Comparison of ENCODE assay signal across 10 cellular contexts in the genomic region with DNA sequence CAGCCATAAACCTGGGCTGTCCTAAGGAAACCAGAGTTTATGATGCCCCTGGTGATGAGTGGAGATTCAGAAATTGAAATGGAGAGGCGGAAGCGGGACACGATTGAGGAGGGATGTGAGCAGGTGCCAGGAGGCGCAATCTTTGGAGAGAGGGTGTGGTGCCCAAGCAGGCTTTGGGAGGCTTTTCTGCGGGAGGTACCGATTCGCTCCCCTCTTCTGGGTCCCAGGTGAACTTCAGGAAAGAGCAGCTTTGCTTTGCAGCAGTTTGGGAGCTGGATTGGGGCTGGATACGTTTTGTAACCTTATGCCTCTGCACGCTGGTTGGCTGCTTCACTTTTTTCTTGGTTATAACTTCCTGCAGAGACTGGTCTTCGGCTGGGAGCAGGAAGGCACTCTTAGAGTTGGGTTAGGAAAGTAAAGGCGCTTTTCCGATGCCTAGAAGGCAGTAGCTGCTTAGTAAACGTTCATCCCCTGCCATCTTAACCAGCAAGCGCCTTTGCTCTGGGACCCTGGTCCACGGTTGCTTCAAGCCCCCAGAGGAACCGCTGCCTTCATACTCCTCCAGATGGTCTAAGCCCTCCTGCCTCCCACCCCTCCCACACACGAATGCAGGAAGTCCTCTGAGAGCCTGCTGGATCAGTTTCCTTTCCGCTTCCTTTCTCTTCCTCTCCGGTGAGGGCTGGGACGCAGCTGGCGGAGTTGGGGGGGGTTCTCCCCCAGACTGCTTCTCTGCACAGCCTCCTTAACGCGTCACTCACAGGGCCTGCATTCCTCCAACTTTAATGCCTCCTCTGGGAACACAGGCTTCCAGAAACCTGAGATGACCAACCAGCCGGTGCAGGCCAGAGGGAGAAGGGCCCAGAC. TPM values are rescaled to one million over a fixed set of nuclear protein-coding genes. Genes with fewer than 3 reads are reported as not detected.
DNase-seq lines count a peak whose midpoint lies in the region; ATAC-seq, FAIRE-seq and TF ChIP-seq lines count a peak whose summit lies in the region.
"Had no signal": no experiment of that assay in that cellular context is flagged by ENCODE, and none has a peak within 500 bp of the region (broad histone marks: within the 10 kb centered on the region; RNA-seq: fewer than 3 reads in every experiment).

No MANE protein-coding gene starts in this region.

- H3K9me3 ChIP-seq in endothelial cell of umbilical vein (replicated peaks; ENCODE audit: control insufficient read depth, insufficient read depth, low read length), result no peaks in the 10 kb centered on the region

- FAIRE-seq in endothelial cell of umbilical vein (lab: Jason Lieb, UNC), result peak; percentile 91

- peak overlapping the region; percentile 59 for H3K4me2 ChIP-seq in endothelial cell of umbilical vein (ENCODE audit: insufficient read depth, low read length)

- no peak overlapping the region for H3K9ac ChIP-seq in endothelial cell of umbilical vein (replicated peaks; ENCODE audit: extremely low read depth, insufficient read depth, low read length)

- dilution Hi-C loops in endothelial cell of umbilical vein (cut with MboI; ENCODE audit: extremely low pct_ligation_motif_present, low sequenced_read_pairs), result no loop called here

- no peaks in the 10 kb centered on the region for H3K9me1 ChIP-seq in endothelial cell of umbilical vein (replicated peaks; ENCODE audit: control insufficient read depth, extremely low read depth, insufficient read depth, low read length)

- DNase-seq in AML-193 (lab: John Stamatoyannopoulos, UW), result peak; percentile 16 to 40
- peak; percentile 79 for DNase-seq in MV-4-11 (lab: John Stamatoyannopoulos, UW)
- peak; percentile 68 for DNase-seq in endothelial cell of umbilical vein (ENCODE audit: low read depth, low spot score)
- DNase-seq in stimulated activated CD4-positive, alpha-beta T cell treated with anti-CD3 and anti-CD28 coated beads, Interleukin-4, amount 100 ng/mL, for 1 hour, result no peak
- no peak for DNase-seq in middle frontal gyrus (ENCODE audit: extremely low spot score, low spot score)
- DNase-seq in NCI-H2227 (lab: John Stamatoyannopoulos, UW; ENCODE audit: unreplicated experiment), result no peak
- DNase-seq: DMS79 treated with DMSO at 0.1 percent for 48 hours had no signal

- peak overlapping the region; percentile 96 to 99 (median 97) for H3K27ac Mint-ChIP-seq in nephron
- H3K27ac Mint-ChIP-seq: T-helper 1 cell treated with Interleukin-12 subunit alpha and Interleukin-12 subunit beta and Interleukin-4 antibody, amounts not matched to agents 30 μg/mL and 1 μg/mL, for 36 hours had no signal

- CTCF ChIA-PET in endothelial cell of umbilical vein (lab: Charles Lee), result interaction anchor here (1.2 kb wide), 1 partner anchor 14 kb away, joined by 3 read pairs; no protein-coding TSS in a partner anchor

- BruUV-seq in endothelial cell of umbilical vein (replicated peaks; lab: Mats Ljungman, UMichigan), result no TSS peak

- H3K4me1 Mint-ChIP-seq in nephron, result peaks cover 15% of the 10 kb centered on the region

- no peak for ATAC-seq in GM18511 (IDR thresholded peaks at IDR 0.05; ENCODE audit: unreplicated experiment)

- no peak overlapping the region for H3K4me3 ChIP-seq in endothelial cell of umbilical vein (replicated peaks in 1 of 3; ENCODE audit: insufficient read depth in 1 of 3, low read depth in 1 of 3, low read length in 3 of 3)

- peak; percentile 53 for TF ChIP-seq POLR2A in endothelial cell of umbilical vein (IDR thresholded peaks at IDR 0.05; ENCODE audit: low read depth, low read length)

- no peaks in the 10 kb centered on the region for H3K36me3 Mint-ChIP-seq in nephron (ENCODE audit: low read depth)

- H3K79me2 ChIP-seq in endothelial cell of umbilical vein (ENCODE audit: control insufficient read depth, insufficient read depth, low read length), result no peaks in the 10 kb centered on the region

- no peak overlapping the region for H3K27ac ChIP-seq in endothelial cell of umbilical vein (ENCODE audit: insufficient read depth, low read depth, low read length)

- peak overlapping the region; percentile 68 to 84 (median 79) for H3K4me3 Mint-ChIP-seq in nephron
- H3K4me3 Mint-ChIP-seq: T-helper 1 cell treated with Interleukin-12 subunit alpha and Interleukin-12 subunit beta and Interleukin-4 antibody, amounts not matched to agents 30 μg/mL and 1 μg/mL, for 36 hours had no signal

- H3K4me1 ChIP-seq in endothelial cell of umbilical vein (ENCODE audit: control insufficient read depth, extremely low read depth, insufficient read depth, low read length), result peaks cover 12% of the 10 kb centered on the region

- no peaks in the 10 kb centered on the region for H3K9me3 Mint-ChIP-seq in nephron
- H3K9me3 Mint-ChIP-seq: T-helper 1 cell treated with Interleukin-12 subunit alpha and Interleukin-12 subunit beta and Interleukin-4 antibody, amounts not matched to agents 30 μg/mL and 1 μg/mL, for 36 hours had no signal

- peak overlapping the region; percentile 89 for H2AFZ ChIP-seq in endothelial cell of umbilical vein (ENCODE audit: low read depth, low read length)

- intact Hi-C loops in endothelial cell of umbilical vein (cut with micrococcal nuclease), result no loop called here

- H3K27me3 ChIP-seq in endothelial cell of umbilical vein (ENCODE audit: control insufficient read depth in 2 of 2, insufficient read depth in 2 of 2, low read length in 2 of 2), result peaks cover 2% of the 10 kb centered on the region in 2 experiments

- POLR2A ChIA-PET in endothelial cell of umbilical vein (lab: Charles Lee), result no interaction called here

- H3K27me3 Mint-ChIP-seq in nephron (ENCODE audit: low read depth), result peaks cover 7% of the 10 kb centered on the region

- TF ChIP-seq CTCF in endothelial cell of umbilical vein (IDR thresholded peaks at IDR 0.05; ENCODE audit: extremely low read depth in 1 of 2, insufficient read depth in 1 of 2, low read depth in 1 of 2, low read length in 2 of 2), result no peak
- no peak for TF ChIP-seq CTCF in nephron (IDR thresholded peaks at IDR 0.05; ENCODE audit: unreplicated experiment in 3 of 3)

- H4K20me1 ChIP-seq in endothelial cell of umbilical vein (replicated peaks; ENCODE audit: control insufficient read depth, extremely low read depth, insufficient read depth, low read length), result no peaks in the 10 kb centered on the region

- H3K36me3 ChIP-seq in endothelial cell of umbilical vein (ENCODE audit: control insufficient read depth in 2 of 2, extremely low read depth in 1 of 2, insufficient read depth in 2 of 2, low read length in 2 of 2), result no peaks in the 10 kb centered on the region

TF ChIP-seq in endothelial cell of umbilical vein, 7 proteins besides CTCF, POLR2A, EP300 and RAD21:
- no peak for TF ChIP-seq MYC (IDR thresholded peaks at IDR 0.05; ENCODE audit: low read depth, low read length)
- no peak for TF ChIP-seq MAX (IDR thresholded peaks at IDR 0.05; ENCODE audit: insufficient read depth, insufficient read length)
- no peak for TF ChIP-seq GATA2 (IDR thresholded peaks at IDR 0.05; ENCODE audit: insufficient read depth, insufficient read length, low read depth, low read length)
- peak; percentile 61 for TF ChIP-seq POLR2AphosphoS5 (IDR thresholded peaks at IDR 0.05; ENCODE audit: insufficient read depth, low read depth, low read length)
- TF ChIP-seq FOS (IDR thresholded peaks at IDR 0.05; ENCODE audit: borderline replicate concordance, insufficient read depth, low read length), result no peak

RNA-seq across cellular contexts. Expression of gene NEK6, which starts 15.2 kb away (rescaled TPM):
- total RNA-seq in endothelial cell of umbilical vein, result 65.9 and 67.1 TPM in 2 replicates
- polyA plus RNA-seq in endothelial cell of umbilical vein, result 64.3 and 96.1 TPM in 2 replicates
- polyA plus RNA-seq in endothelial cell of umbilical vein (2011; cell fraction: cytosol; rRNA removed), result 77.1 and 88.2 TPM in 2 replicates
- 79.5 and 84.6 TPM in 2 replicates for polyA plus RNA-seq in endothelial cell of umbilical vein (2011; cell fraction: nucleus; rRNA removed)
- polyA plus RNA-seq in endothelial cell of umbilical vein (2012), result 62.6 and 78.9 TPM in 2 replicates
- 111 and 153 TPM in 2 replicates for polyA minus RNA-seq in endothelial cell of umbilical vein
- 5.1 TPM for polyA minus RNA-seq in endothelial cell of umbilical vein (2011; cell fraction: cytosol; rRNA and poly(A)+ RNA removed)
- polyA minus RNA-seq in endothelial cell of umbilical vein (2011; cell fraction: nucleus; rRNA and poly(A)+ RNA removed), result 48.7 and 63.7 TPM in 2 replicates

Comparison
In these comparisons a context has a peak if more than half of its experiments do, and no peak if none do; other contexts are left out.
1. DNase-seq: peak in AML-193 (2 of 2), MV-4-11 (single experiment) and endothelial cell of umbilical vein (single experiment); none in stimulated activated CD4-positive, alpha-beta T cell treated with anti-CD3 and anti-CD28 coated beads, Interleukin-4, amount 100 ng/mL, for 1 hour (single experiment), middle frontal gyrus (single experiment) and NCI-H2227 (single experiment).